ENCODE assay signal across 8 cellular contexts in genomic region chr10:98460837-98461499, GRCh38. TPM values are rescaled to one million over a fixed set of nuclear protein-coding genes. Genes with fewer than 3 reads are reported as not detected.
A peak's percentile ranks its signal among the peaks of the same experiment; 100 is the strongest.
DNase-seq lines count a peak whose midpoint lies in the region; ATAC-seq and TF ChIP-seq lines count a peak whose summit lies in the region.

No MANE protein-coding gene starts in this region.

- 51 to 74% methylated on average over 3 of the region's 3 CpGs for WGBS in sigmoid colon, 2 donors

- no peaks in the 10 kb centered on the region for H3K27me3 ChIP-seq in SJSA1 (replicated peaks)
- peaks cover 4% of the 10 kb centered on the region for H3K27me3 ChIP-seq in foreskin keratinocyte
- H3K27me3 ChIP-seq in sigmoid colon, result no peaks in the 10 kb centered on the region

- no peak for TF ChIP-seq EP300 in sigmoid colon (IDR thresholded peaks at IDR 0.05)

- DNase-seq in GM04503 (ENCODE audit: low read depth) (peak; percentile 75), SJSA1 (ENCODE audit: low read depth in 1 of 2, low spot score in 2 of 2) (peak; percentile 80 to 90), foreskin keratinocyte (peak; percentile 77 to 89), sigmoid colon (peak; percentile 77), nephron progenitor cell (no peak), NCI-H510A (lab: John Stamatoyannopoulos, UW) (no peak)

- intact Hi-C loops in sigmoid colon (cut with DNase I), result loop anchor here (10.0 kb wide), 1 partner anchor 584 kb away; no protein-coding TSS in a partner anchor

- no peaks in the 10 kb centered on the region for H3K9me3 ChIP-seq in SJSA1 (replicated peaks)
- no peaks in the 10 kb centered on the region for H3K9me3 ChIP-seq in sigmoid colon

- H3K4me3 Mint-ChIP-seq in nephron progenitor cell, result no peak overlapping the region

- H3K27ac ChIP-seq in SJSA1, result peak overlapping the region; percentile 80
- H3K27ac ChIP-seq in foreskin keratinocyte, result no peak overlapping the region
- peak overlapping the region; percentile 33 to 71 (median 48) for H3K27ac ChIP-seq in sigmoid colon

- H3K36me3 ChIP-seq in SJSA1 (no peaks in the 10 kb centered on the region), sigmoid colon (no peaks in the 10 kb centered on the region)

- peaks cover 13% of the 10 kb centered on the region for H3K4me1 Mint-ChIP-seq in nephron progenitor cell

- H3K27me3 Mint-ChIP-seq in nephron progenitor cell (ENCODE audit: low read depth, poor library complexity), result peaks cover 5% of the 10 kb centered on the region

- H3K4me3 ChIP-seq in SJSA1 (no peak overlapping the region), sigmoid colon (no peak overlapping the region)

- H3K9me3 Mint-ChIP-seq in nephron progenitor cell, result no peaks in the 10 kb centered on the region

- peaks cover 17% of the 10 kb centered on the region for H3K4me1 ChIP-seq in SJSA1 (replicated peaks)
- H3K4me1 ChIP-seq in foreskin keratinocyte, result peaks cover 21% of the 10 kb centered on the region
- peaks cover 0 to 16% (median 10%) of the 10 kb centered on the region in 4 donors for H3K4me1 ChIP-seq in sigmoid colon

- H3K36me3 Mint-ChIP-seq in nephron progenitor cell (ENCODE audit: low read depth), result no peaks in the 10 kb centered on the region

- no peak for TF ChIP-seq POLR2A in sigmoid colon (IDR thresholded peaks at IDR 0.05)

- H3K27ac Mint-ChIP-seq in nephron progenitor cell, result no peak overlapping the region

- TF ChIP-seq CTCF in foreskin keratinocyte (conservative IDR thresholded peaks at IDR 0.05) (no peak), sigmoid colon (IDR thresholded peaks at IDR 0.05) (no peak), nephron progenitor cell (IDR thresholded peaks at IDR 0.05) (no peak)

- peak; percentile 98 for ATAC-seq in foreskin keratinocyte
- no peak for ATAC-seq in HG03342 (IDR thresholded peaks at IDR 0.05; ENCODE audit: unreplicated experiment)
- ATAC-seq in GM18502 (IDR thresholded peaks at IDR 0.05; ENCODE audit: poor library complexity, unreplicated experiment), result no peak

RNA-seq across cellular contexts. Expression of gene HPS1, which starts 14.2 kb away (rescaled TPM):
- total RNA-seq in SJSA1 (2014; rRNA removed; shearing (Covaris generic)), result 38.6 and 41.6 TPM in 2 replicates
- total RNA-seq in foreskin keratinocyte (36.4 and 39.0 TPM in 2 replicates), sigmoid colon (10 to 100 TPM; 44.7 to 93.1 (median 45.9) TPM)
- polyA plus RNA-seq in foreskin keratinocyte (37.8 and 41.7 TPM in 2 replicates), sigmoid colon (10 to 100 TPM; 70.7 to 86.7 (median 76.3) TPM)

RNA-seq across cellular contexts. Expression of gene PYROXD2, which starts 46.0 kb away (rescaled TPM):
- 10.8 and 13.8 TPM in 2 replicates for total RNA-seq in SJSA1 (2014; rRNA removed; shearing (Covaris generic))
- total RNA-seq in foreskin keratinocyte (3.3 and 5.6 TPM in 2 replicates), sigmoid colon (10 to 100 TPM in 1 of 4 donors, 1 to 10 TPM in 3; 4.4 to 11.9 (median 9.7) TPM)
- polyA plus RNA-seq in foreskin keratinocyte (2.1 and 6.2 TPM in 2 replicates), sigmoid colon (1 to 10 TPM in 2 of 3 donors, under 1 TPM in 1; 0.60 to 8.0 (median 2.3) TPM)

Comparison
In these comparisons a context has a peak if more than half of its experiments do, and no peak if none do; other contexts are left out.
1. DNase-seq: peak in GM04503 (single experiment), SJSA1 (2 of 2), foreskin keratinocyte (2 of 2) and sigmoid colon (single experiment); none in nephron progenitor cell (single experiment) and NCI-H510A (single experiment).